ENCODE assay signal across 13 cellular contexts in genomic region chr10:88041243-88042161, GRCh38.
DNase-seq lines count a peak whose midpoint lies in the region; ATAC-seq and TF ChIP-seq lines count a peak whose summit lies in the region.
"Had no signal": no experiment of that assay in that cellular context is flagged by ENCODE, and none has a peak within 500 bp of the region (broad histone marks: within the 10 kb centered on the region; RNA-seq: fewer than 3 reads in every experiment).

No MANE protein-coding gene starts in this region.

- H3K36me3 ChIP-seq in heart right ventricle, result no peaks in the 10 kb centered on the region
- no peaks in the 10 kb centered on the region for H3K36me3 ChIP-seq in skeletal muscle tissue (ENCODE audit: control insufficient read depth in 3 of 3, insufficient read depth in 3 of 3, low read length in 3 of 3)
- H3K36me3 ChIP-seq in suprapubic skin, result no peaks in the 10 kb centered on the region

- DNase-seq in EH (ENCODE audit: low read depth) (peak; percentile 93), astrocyte of the hippocampus (ENCODE audit: low read depth, low spot score) (peak; percentile 22), heart right ventricle (peak in 1 of 2 donors; percentile 15), suprapubic skin (ENCODE audit: low spot score in 2 of 2) (no peak)
- no peak for DNase-seq in activated naive CD4-positive, alpha-beta T cell treated with Interleukin-2 at 50 U/mL for 16 hours
- no peak for DNase-seq in activated T-cell treated with anti-CD3 and anti-CD28 coated beads, Interleukin-2, amount 50 U/mL, for 1 hour
- DNase-seq: activated CD4-positive, alpha-beta T cell treated with anti-CD3 and anti-CD28 coated beads, Interleukin-2, amount 10 ng/mL, durations not matched to agents 24 days and 14 days; NCI-H69; stimulated activated naive CD4-positive, alpha-beta T cell treated with Interleukin-2 at 50 U/mL for 16 hours; T-helper 2 cell had no signal

- TF ChIP-seq EP300 in suprapubic skin (IDR thresholded peaks at IDR 0.05), result no peak

- H3K9me3 ChIP-seq in heart right ventricle (no peaks in the 10 kb centered on the region), skeletal muscle tissue (ENCODE audit: control insufficient read depth in 3 of 3, low read length in 3 of 3) (no peaks in the 10 kb centered on the region), suprapubic skin (no peaks in the 10 kb centered on the region)

- 36 to 38% methylated on average over 11 of the region's 11 CpGs for WGBS in heart right ventricle, 2 donors
- 46% methylated on average over 11 of the region's 11 CpGs for WGBS in suprapubic skin

- no peak for TF ChIP-seq POLR2A in suprapubic skin (IDR thresholded peaks at IDR 0.05)

- peak overlapping the region in 1 of 3 donors; percentile 54 for H3K9ac ChIP-seq in skeletal muscle tissue (ENCODE audit: low read depth in 1 of 3, low read length in 3 of 3)

- peaks cover 3 to 67% (median 18%) of the 10 kb centered on the region in 9 donors for H3K4me1 ChIP-seq in heart right ventricle
- peaks cover 18 to 27% (median 25%) of the 10 kb centered on the region in 3 donors for H3K4me1 ChIP-seq in skeletal muscle tissue (ENCODE audit: control insufficient read depth in 3 of 3, insufficient read depth in 3 of 3, low read length in 3 of 3)
- H3K4me1 ChIP-seq in suprapubic skin, result peaks cover 32% of the 10 kb centered on the region

- H3K27ac ChIP-seq in heart right ventricle, result peak overlapping the region in 6 of 10 donors; percentile 6 to 65 (median 28)
- peak overlapping the region; percentile 64 for H3K27ac ChIP-seq in skeletal muscle tissue (ENCODE audit: low read depth, low read length)
- no peak overlapping the region for H3K27ac ChIP-seq in suprapubic skin

- H3K4me3 ChIP-seq in heart right ventricle (peak overlapping the region in 1 of 10 donors; percentile 9), skeletal muscle tissue (ENCODE audit: low read length in 3 of 3) (peak overlapping the region; percentile 31 to 51 (median 39)), suprapubic skin (no peak overlapping the region)

- TF ChIP-seq CTCF in heart right ventricle (IDR thresholded peaks at IDR 0.05) (no peak), suprapubic skin (IDR thresholded peaks at IDR 0.05) (no peak)

- H3K27me3 ChIP-seq in heart right ventricle (no peaks in the 10 kb centered on the region), skeletal muscle tissue (ENCODE audit: control insufficient read depth in 3 of 3, insufficient read depth in 3 of 3, low read length in 3 of 3) (no peaks in the 10 kb centered on the region), suprapubic skin (no peaks in the 10 kb centered on the region)

- intact Hi-C loops in heart right ventricle (cut with DNase I), result loop anchor here in 3 of 10 donors (5.0 to 10.0 kb wide), 4 partner anchors 116 to 343 kb away; partner anchors contain the start of genes KLLN (in 1 of the 3) and PTEN (in 1 of the 3)

- peak in 5 of 8 donors; percentile 35 to 67 (median 47) for ATAC-seq in heart right ventricle
- no peak for ATAC-seq in HG03565 (IDR thresholded peaks at IDR 0.05; ENCODE audit: unreplicated experiment)
- ATAC-seq: activated T-helper 17 cell treated with anti-CD3 and anti-CD28 coated beads, Interleukin-2, amount 50 U/mL, for 72 hours had no signal

Comparison
In these comparisons a context has a peak if more than half of its experiments do, and no peak if none do; other contexts are left out.
1. DNase-seq: peak in EH (single experiment) and astrocyte of the hippocampus (single experiment); none in activated naive CD4-positive, alpha-beta T cell treated with Interleukin-2 at 50 U/mL for 16 hours (single experiment), suprapubic skin (0 of 2) and activated T-cell treated with anti-CD3 and anti-CD28 coated beads, Interleukin-2, amount 50 U/mL, for 1 hour (single experiment).